Comparison of ENCODE assay signal across 18 cellular contexts in genomic region chr9:73050887-73051550, GRCh38.
A peak's percentile ranks its signal among the peaks of the same experiment; 100 is the strongest.
DNase-seq lines count a peak whose midpoint lies in the region; ATAC-seq, FAIRE-seq and TF ChIP-seq lines count a peak whose summit lies in the region.
"Had no signal": no experiment of that assay in that cellular context is flagged by ENCODE, and none has a peak within 500 bp of the region (broad histone marks: within the 10 kb centered on the region; RNA-seq: fewer than 3 reads in every experiment).

No MANE protein-coding gene starts in this region.

- TF ChIP-seq CTCF in H9 (conservative IDR thresholded peaks at IDR 0.05) (no peak), heart right ventricle (IDR thresholded peaks at IDR 0.05) (no peak), pancreas (IDR thresholded peaks at IDR 0.05) (no peak), lower leg skin (IDR thresholded peaks at IDR 0.05) (no peak)

- no peaks in the 10 kb centered on the region for H3K79me1 ChIP-seq in H9 (ENCODE audit: insufficient read depth, low read depth, low read length, poor library complexity, severe bottlenecking)

- H2AK5ac ChIP-seq in H9 (ENCODE audit: insufficient read length, low read length): no peak overlapping the region

- no CpG with 5 or more reads among the region's 7 CpGs for WGBS in H9 (ENCODE audit: extremely low coverage, insufficient read length, low lambda C conversion rate)
- 29 to 43% methylated on average over 7 of the region's 7 CpGs for whole genome bisulfite sequencing in heart right ventricle, 2 donors
- WGBS in pancreas, 2 donors: 56% methylated on average over 7 of the region's 7 CpGs
- WGBS in lower leg skin, 2 donors: 54 to 59% methylated on average over 7 of the region's 7 CpGs

- H4K5ac ChIP-seq in H9 (ENCODE audit: insufficient read length, low read depth, low read length): no peak overlapping the region

- no peak overlapping the region for H3K23ac ChIP-seq in H9 (ENCODE audit: insufficient read length, low read depth, low read length)

- no peak overlapping the region for H3K9ac ChIP-seq in H9 (ENCODE audit: extremely low read depth, insufficient read length, low read length)

- no peak overlapping the region for H3T11ph ChIP-seq in H9 (ENCODE audit: low read length)

- H3K27ac Mint-ChIP-seq in H9: peak overlapping the region; percentile 51 to 93 (median 88)
- H3K27ac Mint-ChIP-seq: activated CD4-positive, alpha-beta T cell treated with anti-CD3 and anti-CD28 coated beads, Interleukin-2, amount 10 ng/mL, durations not matched to agents 24 days and 14 days; activated naive CD8-positive, alpha-beta T cell treated with anti-CD3 and anti-CD28 coated beads, Interleukin-2, amount 10 ng/mL, durations not matched to agents 7 days and 5 days; activated T-cell treated with anti-CD3 and anti-CD28 coated beads, Interleukin-2, amount 50 U/mL, for 24 hours had no signal

- ATAC-seq in heart right ventricle (peak in 6 of 8 donors; percentile 46 to 92 (median 83)), pancreas (peak in 3 of 4 donors; percentile 31 to 44 (median 32)), HG03571 (IDR thresholded peaks at IDR 0.05; ENCODE audit: unreplicated experiment) (no peak)
- ATAC-seq: Panc1 had no signal

- no peak overlapping the region for H3K56ac ChIP-seq in H9 (ENCODE audit: insufficient read length, low read depth, low read length)

- peak overlapping the region in 1 of 2 experiments; percentile 17; a peak in 1 of 5 replicates for H3K4me3 Mint-ChIP-seq in H9
- H3K4me3 Mint-ChIP-seq: activated CD4-positive, alpha-beta T cell treated with anti-CD3 and anti-CD28 coated beads, Interleukin-2, amount 10 ng/mL, durations not matched to agents 24 days and 14 days; activated naive CD8-positive, alpha-beta T cell treated with anti-CD3 and anti-CD28 coated beads, Interleukin-2, amount 10 ng/mL, durations not matched to agents 7 days and 5 days; activated T-cell treated with anti-CD3 and anti-CD28 coated beads, Interleukin-2, amount 50 U/mL, for 24 hours; central memory CD8-positive, alpha-beta T cell had no signal

- H3K4me1 Mint-ChIP-seq in H9: peaks cover 43 to 48% of the 10 kb centered on the region in 2 experiments
- H3K4me1 Mint-ChIP-seq: activated CD4-positive, alpha-beta T cell treated with anti-CD3 and anti-CD28 coated beads, Interleukin-2, amount 10 ng/mL, durations not matched to agents 24 days and 14 days; activated naive CD8-positive, alpha-beta T cell treated with anti-CD3 and anti-CD28 coated beads, Interleukin-2, amount 10 ng/mL, durations not matched to agents 7 days and 5 days; central memory CD8-positive, alpha-beta T cell had no signal

- no peak overlapping the region for H2AFZ ChIP-seq in H9 (ENCODE audit: low read length)

- H2BK120ac ChIP-seq in H9 (ENCODE audit: low read depth, low read length, poor library complexity, severe bottlenecking): no peak overlapping the region

- H2BK5ac ChIP-seq in H9 (ENCODE audit: insufficient read length, low read length): no peak overlapping the region

- H2BK15ac ChIP-seq in H9 (ENCODE audit: low read depth, low read length): no peak overlapping the region

- H3K9me3 Mint-ChIP-seq in H9: no peaks in the 10 kb centered on the region
- H3K9me3 Mint-ChIP-seq: activated CD4-positive, alpha-beta T cell treated with anti-CD3 and anti-CD28 coated beads, Interleukin-2, amount 10 ng/mL, durations not matched to agents 24 days and 14 days; activated naive CD8-positive, alpha-beta T cell treated with anti-CD3 and anti-CD28 coated beads, Interleukin-2, amount 10 ng/mL, durations not matched to agents 7 days and 5 days; activated T-cell treated with anti-CD3 and anti-CD28 coated beads, Interleukin-2, amount 50 U/mL, for 24 hours; central memory CD8-positive, alpha-beta T cell had no signal

- no peaks in the 10 kb centered on the region for H3K27me3 Mint-ChIP-seq in H9 (ENCODE audit: low read depth)

- H3K36me3 ChIP-seq in heart right ventricle (no peaks in the 10 kb centered on the region), pancreas (no peaks in the 10 kb centered on the region)
- H3K36me3 ChIP-seq: thyroid gland had no signal

- H3K18ac ChIP-seq in H9 (ENCODE audit: insufficient read length, low read depth, low read length): no peak overlapping the region

- no peak overlapping the region for H3K4ac ChIP-seq in H9 (ENCODE audit: low read depth, low read length)

- H4K8ac ChIP-seq in H9 (replicated peaks; ENCODE audit: insufficient read length, low read depth, low read length): no peak overlapping the region

- H3K23me2 ChIP-seq in H9 (ENCODE audit: insufficient read length, low read depth, low read length, poor library complexity, severe bottlenecking): no peaks in the 10 kb centered on the region

- no peaks in the 10 kb centered on the region for H3K36me3 Mint-ChIP-seq in H9 (ENCODE audit: insufficient read depth in 1 of 3, low read depth in 3 of 3)
- H3K36me3 Mint-ChIP-seq: activated naive CD8-positive, alpha-beta T cell treated with anti-CD3 and anti-CD28 coated beads, Interleukin-2, amount 10 ng/mL, durations not matched to agents 7 days and 5 days had no signal

- no peak for TF ChIP-seq POLR2A in lower leg skin (IDR thresholded peaks at IDR 0.05)

- H3K9me3 ChIP-seq in H9 (ENCODE audit: control insufficient read depth, low read depth, low read length) (no peaks in the 10 kb centered on the region), heart right ventricle (no peaks in the 10 kb centered on the region), pancreas (no peaks in the 10 kb centered on the region)
- H3K9me3 ChIP-seq: thyroid gland had no signal

- H4K20me1 ChIP-seq in H9 (ENCODE audit: control insufficient read depth, insufficient read depth, insufficient read length): no peaks in the 10 kb centered on the region

- H2BK12ac ChIP-seq in H9 (ENCODE audit: insufficient read length, low read depth, low read length): no peak overlapping the region

- no peak overlapping the region for H4K91ac ChIP-seq in H9 (ENCODE audit: insufficient read length, low read depth, low read length)

- H3K4me2 ChIP-seq in H9 (ENCODE audit: insufficient read depth, insufficient read length, low read length): peak overlapping the region; percentile 19

- H3K27me3 ChIP-seq in H9 (ENCODE audit: insufficient read depth, low read length) (no peaks in the 10 kb centered on the region), heart right ventricle (peaks cover 0 to 2% (median 0%) of the 10 kb centered on the region in 7 donors), pancreas (no peaks in the 10 kb centered on the region)
- H3K27me3 ChIP-seq: thyroid gland had no signal

- no peak for FAIRE-seq in pancreas (lab: Jason Lieb, UNC)

- H3K14ac ChIP-seq in H9 (ENCODE audit: insufficient read depth, low read length): no peak overlapping the region

- no peak overlapping the region for H2BK20ac ChIP-seq in H9 (ENCODE audit: low read depth, low read length, poor library complexity, severe bottlenecking)

- no peaks in the 10 kb centered on the region for H3K79me2 ChIP-seq in H9 (ENCODE audit: insufficient read depth, low read length)

- no peak overlapping the region for H3K4me3 ChIP-seq in heart right ventricle
- H3K4me3 ChIP-seq in pancreas: no peak overlapping the region
- no peak overlapping the region for H3K4me3 ChIP-seq in lower leg skin (ENCODE audit: low read depth, poor library complexity, severe bottlenecking)
- H3K4me3 ChIP-seq: thyroid gland had no signal

- peak overlapping the region; percentile 53 for H3K27ac ChIP-seq in H9 (ENCODE audit: insufficient read length, low read depth, low read length)
- peak overlapping the region in 2 of 10 donors; percentile 50 to 61 for H3K27ac ChIP-seq in heart right ventricle
- H3K27ac ChIP-seq in pancreas: no peak overlapping the region
- H3K27ac ChIP-seq: HL-60, thyroid gland had no signal

- peaks cover 4% of the 10 kb centered on the region for H3K4me1 ChIP-seq in H9 (ENCODE audit: insufficient read depth, low read length)
- peaks cover 0 to 16% (median 10%) of the 10 kb centered on the region in 9 donors for H3K4me1 ChIP-seq in heart right ventricle
- no peaks in the 10 kb centered on the region for H3K4me1 ChIP-seq in pancreas
- H3K4me1 ChIP-seq: thyroid gland had no signal

- DNase-seq in H9 (peak; percentile 56), NCI-H146 treated with DMSO at 0.1 percent for 48 hours (lab: John Stamatoyannopoulos, UW; ENCODE audit: unreplicated experiment) (peak; percentile 21), heart right ventricle (peak; percentile 6 to 10), pancreas (no peak), GOT3 (lab: John Stamatoyannopoulos, UW) (no peak), NCI-H345 (lab: John Stamatoyannopoulos, UW) (no peak), lower leg skin (ENCODE audit: low spot score in 2 of 2) (no peak)
- DNase-seq: activated CD4-positive, alpha-beta T cell treated with anti-CD3 and anti-CD28 coated beads, Interleukin-2, amount 10 ng/mL, durations not matched to agents 24 days and 14 days; activated naive CD8-positive, alpha-beta T cell treated with anti-CD3 and anti-CD28 coated beads, Interleukin-2, amount 10 ng/mL, durations not matched to agents 7 days and 5 days; activated T-cell treated with anti-CD3 and anti-CD28 coated beads, Interleukin-2, amount 50 U/mL, for 24 hours; NCI-H2227 treated with DMSO at 0.1 percent for 48 hours; stimulated activated CD4-positive, alpha-beta T cell treated with anti-CD3 and anti-CD28 coated beads, Interleukin-2, amount 100 ng/mL, for 24 hours; T-helper 2 cell; thyroid gland had no signal

- intact Hi-C loops in heart right ventricle (cut with DNase I): no loop called here
- intact Hi-C loops in pancreas (cut with DNase I): no loop called here
- intact Hi-C loops in lower leg skin (cut with DNase I; ENCODE audit: low total_unique reads): no loop called here

Comparison
In these comparisons a context has a peak if more than half of its experiments do, and no peak if none do; other contexts are left out.
1. DNase-seq: peak in H9 (single experiment), NCI-H146 treated with DMSO at 0.1 percent for 48 hours (single experiment) and heart right ventricle (2 of 2); none in pancreas (0 of 6), GOT3 (single experiment), NCI-H345 (single experiment) and lower leg skin (0 of 2).